8 cellular contexts compared by ENCODE assay signal in genomic region chr11:46363031-46363407, GRCh38. TPM values are rescaled to one million over a fixed set of nuclear protein-coding genes. Genes with fewer than 3 reads are reported as not detected.
DNase-seq lines count a peak whose midpoint lies in the region; ATAC-seq and TF ChIP-seq lines count a peak whose summit lies in the region.

No MANE protein-coding gene starts in this region.

- no peaks in the 10 kb centered on the region for H3K9me3 ChIP-seq in tibial artery

- no peak overlapping the region for H3K4me3 ChIP-seq in tibial artery

- TF ChIP-seq CTCF in C4-2B (conservative IDR thresholded peaks at IDR 0.05): no peak
- TF ChIP-seq CTCF in tibial artery (IDR thresholded peaks at IDR 0.05): no peak

- ATAC-seq in left lobe of liver: peak; percentile 67

- in situ Hi-C loops in T47D (cut with HindIII; ENCODE audit: low pct_unique_long_range_greater_than_20kb, low sequenced_read_pairs): no loop called here

- peaks cover 5 to 46% (median 40%) of the 10 kb centered on the region in 4 donors for H3K4me1 ChIP-seq in tibial artery

- H3K27me3 ChIP-seq in tibial artery: no peaks in the 10 kb centered on the region

- intact Hi-C loops in tibial artery (cut with DNase I; ENCODE audit: low total_unique reads): no loop called here

- H3K27ac ChIP-seq in C4-2B (peak overlapping the region; percentile 24), tibial artery (peak overlapping the region; percentile 81)

- H3K36me3 ChIP-seq in tibial artery: peaks cover 0 to 12% (median 3%) of the 10 kb centered on the region in 3 donors

- DNase-seq in NCI-H2196 (lab: John Stamatoyannopoulos, UW; ENCODE audit: unreplicated experiment): peak; percentile 73
- DNase-seq in T47D (ENCODE audit: low read depth in 1 of 2, low spot score in 1 of 2): peak; percentile 70 to 89
- DNase-seq in left lobe of liver (ENCODE audit: low spot score): no peak
- peak; percentile 65 to 81 for DNase-seq in tibial artery
- no peak for DNase-seq in NCI-H2227 treated with DMSO at 0.1 percent for 48 hours (lab: John Stamatoyannopoulos, UW)
- no peak for DNase-seq in activated effector memory CD4-positive, alpha-beta T cell treated with Interleukin-2 at 50 U/mL for 16 hours
- DNase-seq in activated CD8-positive, alpha-beta memory T cell treated with anti-CD3 and anti-CD28 coated beads, Interleukin-2, amount 50 U/mL, for 48 hours: no peak

RNA-seq across cellular contexts. Expression of gene DGKZ, which starts 15.8 kb away (rescaled TPM):
- 13.0 TPM for total RNA-seq in left lobe of liver

RNA-seq across cellular contexts. Expression of gene MDK, which starts 18.4 kb away (rescaled TPM):
- 2.0 TPM for total RNA-seq in left lobe of liver

RNA-seq across cellular contexts. Expression of gene CHRM4, which starts 28.6 kb away (rescaled TPM):
- not detected for total RNA-seq in left lobe of liver

Comparison
In these comparisons a context has a peak if more than half of its experiments do, and no peak if none do; other contexts are left out.
1. DNase-seq: peak in NCI-H2196 (single experiment), T47D (2 of 2) and tibial artery (2 of 2); none in left lobe of liver (single experiment), NCI-H2227 treated with DMSO at 0.1 percent for 48 hours (single experiment), activated effector memory CD4-positive, alpha-beta T cell treated with Interleukin-2 at 50 U/mL for 16 hours (single experiment) and activated CD8-positive, alpha-beta memory T cell treated with anti-CD3 and anti-CD28 coated beads, Interleukin-2, amount 50 U/mL, for 48 hours (single experiment).